Comparison of ENCODE assay signal across 11 cellular contexts in genomic region chr19:58379276-58379675, GRCh38. TPM values are rescaled to one million over a fixed set of nuclear protein-coding genes. Genes with fewer than 3 reads are reported as not detected.
DNase-seq lines count a peak whose midpoint lies in the region; ATAC-seq and TF ChIP-seq lines count a peak whose summit lies in the region.
"Had no signal": no experiment of that assay in that cellular context is flagged by ENCODE, and none has a peak within 500 bp of the region (broad histone marks: within the 10 kb centered on the region; RNA-seq: fewer than 3 reads in every experiment).

No MANE protein-coding gene starts in this region.

- H3K4me1 Mint-ChIP-seq in activated naive CD4-positive, alpha-beta T cell treated with anti-CD3 and anti-CD28 coated beads, Interleukin-2, amount 50 U/mL, for 24 hours, result peaks cover 20% of the 10 kb centered on the region
- H3K4me1 Mint-ChIP-seq in stimulated activated effector memory CD8-positive, alpha-beta T cell treated with anti-CD3 and anti-CD28 coated beads, Interleukin-12 subunit alpha, Interleukin-12 subunit beta, amount 100 ng/mL, for 72 hours, result peaks cover 25% of the 10 kb centered on the region

- no peaks in the 10 kb centered on the region for H3K36me3 ChIP-seq in hepatocyte (replicated peaks; ENCODE audit: insufficient read depth, low read depth)

- no peaks in the 10 kb centered on the region for H3K9me2 ChIP-seq in hepatocyte (replicated peaks; ENCODE audit: insufficient read depth)

- peaks cover 13% of the 10 kb centered on the region for H3K79me2 ChIP-seq in hepatocyte

- no peaks in the 10 kb centered on the region for H3K9me3 ChIP-seq in hepatocyte (ENCODE audit: low read depth)

- WGBS in hepatocyte (ENCODE audit: low lambda C conversion rate, missing lambda C conversion rate), result 91% methylated on average over 6 of the region's 6 CpGs

- no peaks in the 10 kb centered on the region for H3K36me3 Mint-ChIP-seq in activated naive CD4-positive, alpha-beta T cell treated with anti-CD3 and anti-CD28 coated beads, Interleukin-2, amount 50 U/mL, for 24 hours
- H3K36me3 Mint-ChIP-seq in stimulated activated effector memory CD8-positive, alpha-beta T cell treated with anti-CD3 and anti-CD28 coated beads, Interleukin-12 subunit alpha, Interleukin-12 subunit beta, amount 100 ng/mL, for 72 hours, result peaks cover 18% of the 10 kb centered on the region

- TF ChIP-seq CTCF in VCaP (conservative IDR thresholded peaks at IDR 0.05) (no peak), hepatocyte (IDR thresholded peaks at IDR 0.05; ENCODE audit: poor library complexity) (no peak)

- H3K4me1 ChIP-seq in hepatocyte (ENCODE audit: insufficient read depth), result peaks cover 14% of the 10 kb centered on the region

- no peaks in the 10 kb centered on the region for H3K27me3 Mint-ChIP-seq in activated naive CD4-positive, alpha-beta T cell treated with anti-CD3 and anti-CD28 coated beads, Interleukin-2, amount 50 U/mL, for 24 hours

- H3K4me3 Mint-ChIP-seq in activated naive CD4-positive, alpha-beta T cell treated with anti-CD3 and anti-CD28 coated beads, Interleukin-2, amount 50 U/mL, for 24 hours, result peak overlapping the region; percentile 95
- H3K4me3 Mint-ChIP-seq in stimulated activated effector memory CD8-positive, alpha-beta T cell treated with anti-CD3 and anti-CD28 coated beads, Interleukin-12 subunit alpha, Interleukin-12 subunit beta, amount 100 ng/mL, for 72 hours, result peak overlapping the region; percentile 85

- H2AFZ ChIP-seq in hepatocyte, result no peak overlapping the region

- H3K27ac ChIP-seq in VCaP (peak overlapping the region; percentile 91), hepatocyte (no peak overlapping the region)

- peak overlapping the region; percentile 99 for H3K4me2 ChIP-seq in hepatocyte

- ATAC-seq in stimulated activated effector memory CD8-positive, alpha-beta T cell treated with anti-CD3 and anti-CD28 coated beads, Interleukin-12 subunit alpha, Interleukin-12 subunit beta, amount 100 ng/mL, for 72 hours, result no peak
- no peak for ATAC-seq in HG03025 (IDR thresholded peaks at IDR 0.05; ENCODE audit: low FRiP score, unreplicated experiment)

- no peak overlapping the region for H3K4me3 ChIP-seq in hepatocyte

- H3K27ac Mint-ChIP-seq in activated naive CD4-positive, alpha-beta T cell treated with anti-CD3 and anti-CD28 coated beads, Interleukin-2, amount 50 U/mL, for 24 hours, result peak overlapping the region; percentile 23
- peak overlapping the region; percentile 93 for H3K27ac Mint-ChIP-seq in stimulated activated effector memory CD8-positive, alpha-beta T cell treated with anti-CD3 and anti-CD28 coated beads, Interleukin-12 subunit alpha, Interleukin-12 subunit beta, amount 100 ng/mL, for 72 hours

- no peaks in the 10 kb centered on the region for H3K9me3 Mint-ChIP-seq in activated naive CD4-positive, alpha-beta T cell treated with anti-CD3 and anti-CD28 coated beads, Interleukin-2, amount 50 U/mL, for 24 hours
- no peaks in the 10 kb centered on the region for H3K9me3 Mint-ChIP-seq in stimulated activated effector memory CD8-positive, alpha-beta T cell treated with anti-CD3 and anti-CD28 coated beads, Interleukin-12 subunit alpha, Interleukin-12 subunit beta, amount 100 ng/mL, for 72 hours

- no peaks in the 10 kb centered on the region for H3K27me3 ChIP-seq in hepatocyte

- no peaks in the 10 kb centered on the region for H4K20me1 ChIP-seq in hepatocyte (ENCODE audit: insufficient read depth, poor library complexity, severe bottlenecking)

- DNase-seq in activated naive CD4-positive, alpha-beta T cell (lab: John Stamatoyannopoulos, UW), result no peak
- DNase-seq in hepatocyte (ENCODE audit: low spot score) (no peak), NCI-H1048 (lab: John Stamatoyannopoulos, UW) (no peak), GM19240 (ENCODE audit: insufficient read length, low spot score) (no peak)
- DNase-seq in stimulated activated effector memory CD8-positive, alpha-beta T cell treated with anti-CD3 and anti-CD28 coated beads, Interleukin-12 subunit alpha, Interleukin-12 subunit beta, amount 100 ng/mL, for 72 hours (ENCODE audit: low spot score in 2 of 2), result no peak
- DNase-seq: activated effector memory CD4-positive, alpha-beta T cell treated with anti-CD3 and anti-CD28 coated beads, Interleukin-2, amount 50 U/mL, for 16 hours; midbrain had no signal

RNA-seq across cellular contexts. Expression of gene ZNF837, which starts 1.6 kb away (rescaled TPM):
- total RNA-seq in hepatocyte, result 5.0 and 5.9 TPM in 2 replicates
- 5.4 and 9.7 TPM in 2 replicates for polyA plus RNA-seq in hepatocyte

RNA-seq across cellular contexts. Expression of gene RPS5, which starts 7.8 kb away (rescaled TPM):
- 1,644 and 2,420 TPM in 2 replicates for total RNA-seq in hepatocyte
- 562 and 565 TPM in 2 replicates for polyA plus RNA-seq in hepatocyte

RNA-seq across cellular contexts. Expression of gene RNF225, which starts 16.2 kb away (rescaled TPM):
- total RNA-seq in hepatocyte, result not detected in 2 replicates
- 0.47 TPM in 1 of 2 replicates, not detected in the other for polyA plus RNA-seq in hepatocyte
- polyA plus RNA-seq: BJ had no signal

RNA-seq across cellular contexts. Expression of gene ZNF497, which starts 16.7 kb away (rescaled TPM):
- total RNA-seq in hepatocyte, result 1.5 and 1.6 TPM in 2 replicates
- 3.3 and 4.3 TPM in 2 replicates for polyA plus RNA-seq in hepatocyte

RNA-seq across cellular contexts. Expression of gene A1BG, which starts 26.0 kb away (rescaled TPM):
- 35.9 and 45.5 TPM in 2 replicates for total RNA-seq in hepatocyte
- 106 and 108 TPM in 2 replicates for polyA plus RNA-seq in hepatocyte
